ENCODE assay signal across 29 cellular contexts in genomic region chr15:79987569-79987955, GRCh38. TPM values are rescaled to one million over a fixed set of nuclear protein-coding genes. Genes with fewer than 3 reads are reported as not detected.
"Had no signal": no experiment of that assay in that cellular context is flagged by ENCODE, and none has a peak within 500 bp of the region (broad histone marks: within the 10 kb centered on the region; RNA-seq: fewer than 3 reads in every experiment).

No MANE protein-coding gene starts in this region.

- H3K4me3 ChIP-seq: coronary artery, esophagus muscularis mucosa, gastroesophageal sphincter, heart right ventricle, lower lobe of right lung, prostate gland, right atrium auricular region, skin epidermis, stomach, thyroid gland had no signal

- H3K4me3 Mint-ChIP-seq: immature natural killer cell; naive thymus-derived CD8-positive, alpha-beta T cell; nephron progenitor cell; stimulated activated effector memory CD8-positive, alpha-beta T cell treated with anti-CD3 and anti-CD28 coated beads, Interleukin-12 subunit alpha, Interleukin-12 subunit beta, amount 100 ng/mL, for 72 hours had no signal

- H3K4me1 ChIP-seq: esophagus muscularis mucosa, foreskin keratinocyte, gastroesophageal sphincter, lower lobe of right lung, prostate gland, right atrium auricular region, stomach, thyroid gland had no signal

- FAIRE-seq: endothelial cell of umbilical vein, urothelium cell line had no signal

- H3K27me3 ChIP-seq: esophagus muscularis mucosa, gastroesophageal sphincter, right atrium auricular region, stomach, thyroid gland had no signal

- H3K27ac Mint-ChIP-seq: immature natural killer cell; naive thymus-derived CD8-positive, alpha-beta T cell; nephron progenitor cell; stimulated activated effector memory CD8-positive, alpha-beta T cell treated with anti-CD3 and anti-CD28 coated beads, Interleukin-12 subunit alpha, Interleukin-12 subunit beta, amount 100 ng/mL, for 72 hours had no signal

- H3K36me3 ChIP-seq: esophagus muscularis mucosa, gastroesophageal sphincter, heart right ventricle, lower lobe of right lung, prostate gland, right atrium auricular region, stomach, thyroid gland had no signal

- ATAC-seq: foreskin keratinocyte; gastroesophageal sphincter; heart right ventricle; left ventricle myocardium superior; lower lobe of right lung; naive thymus-derived CD8-positive, alpha-beta T cell; stimulated activated effector memory CD8-positive, alpha-beta T cell treated with anti-CD3 and anti-CD28 coated beads, Interleukin-12 subunit alpha, Interleukin-12 subunit beta, amount 100 ng/mL, for 72 hours had no signal

- H3K9me3 ChIP-seq: esophagus muscularis mucosa, gastroesophageal sphincter, heart right ventricle, lower lobe of right lung, prostate gland, right atrium auricular region, stomach, thyroid gland had no signal

- DNase-seq: dermis blood vessel endothelial cell; effector memory CD4-positive, alpha-beta T cell; foreskin keratinocyte; heart right ventricle; hypothalamus; immature natural killer cell; islet precursor cell; kidney glomerular epithelial cell; left ventricle myocardium superior; lower lobe of right lung; naive thymus-derived CD8-positive, alpha-beta T cell; nephron progenitor cell; stimulated activated CD4-positive, alpha-beta T cell treated with anti-CD3 and anti-CD28 coated beads, Interleukin-12 subunit alpha, Interleukin-12 subunit beta, amount 100 ng/mL, for 4 hours; stimulated activated CD4-positive, alpha-beta T cell treated with anti-CD3 and anti-CD28 coated beads, Interleukin-1b, Interleukin-23, amount 100 ng/mL, for 48 hours; stimulated activated CD4-positive, alpha-beta T cell treated with anti-CD3 and anti-CD28 coated beads, Interleukin-4, amount 100 ng/mL, for 1 hour; stimulated activated naive CD4-positive, alpha-beta T cell treated with Interleukin-2 at 50 U/mL for 16 hours; stomach; thyroid gland; trophoblast cell had no signal

- H3K36me3 Mint-ChIP-seq: immature natural killer cell; naive thymus-derived CD8-positive, alpha-beta T cell; stimulated activated effector memory CD8-positive, alpha-beta T cell treated with anti-CD3 and anti-CD28 coated beads, Interleukin-12 subunit alpha, Interleukin-12 subunit beta, amount 100 ng/mL, for 72 hours had no signal

- H3K9me3 Mint-ChIP-seq: immature natural killer cell; naive thymus-derived CD8-positive, alpha-beta T cell; nephron progenitor cell; stimulated activated effector memory CD8-positive, alpha-beta T cell treated with anti-CD3 and anti-CD28 coated beads, Interleukin-12 subunit alpha, Interleukin-12 subunit beta, amount 100 ng/mL, for 72 hours had no signal

- H3K27ac ChIP-seq: coronary artery, esophagus muscularis mucosa, foreskin keratinocyte, gastroesophageal sphincter, heart right ventricle, lower lobe of right lung, prostate gland, right atrium auricular region, skin epidermis, stomach, thyroid gland had no signal

- H3K4me1 Mint-ChIP-seq: immature natural killer cell; naive thymus-derived CD8-positive, alpha-beta T cell; nephron progenitor cell had no signal

RNA-seq across cellular contexts. Expression of gene BCL2A1, which starts 16.6 kb away (rescaled TPM):
- total RNA-seq: dermis blood vessel endothelial cell, endothelial cell of umbilical vein, foreskin keratinocyte, myocyte had no signal
- polyA plus RNA-seq: endothelial cell of umbilical vein, foreskin keratinocyte had no signal
